ENCODE assay signal across 18 cellular contexts in the genomic region with DNA sequence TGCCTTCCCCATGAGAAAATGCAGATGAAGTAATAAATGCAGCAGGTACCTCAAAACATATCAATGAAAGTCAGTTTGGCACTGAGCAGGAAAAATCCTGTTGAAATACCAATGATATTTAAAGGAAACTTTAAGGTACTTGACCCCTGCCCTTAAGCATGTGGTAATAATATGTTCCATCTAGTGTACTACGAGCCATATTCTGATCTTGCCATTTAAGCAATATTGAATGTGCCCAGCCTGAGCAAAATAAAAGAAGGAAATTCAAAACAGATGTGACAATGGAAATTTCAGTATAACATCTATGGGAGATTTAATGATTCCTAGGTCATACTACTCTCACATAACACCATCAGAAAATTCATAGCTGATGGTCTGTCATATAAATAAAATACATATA.
DNase-seq lines count a peak whose midpoint lies in the region; ATAC-seq and TF ChIP-seq lines count a peak whose summit lies in the region.
"Had no signal": no experiment of that assay in that cellular context is flagged by ENCODE, and none has a peak within 500 bp of the region (broad histone marks: within the 10 kb centered on the region; RNA-seq: fewer than 3 reads in every experiment).

No MANE protein-coding gene starts in this region.

- peak overlapping the region; percentile 11 for H3K4me2 ChIP-seq in GM23248 (ENCODE audit: unreplicated experiment)
- H3K4me2 ChIP-seq in fibroblast of lung (ENCODE audit: extremely low read depth, insufficient read depth, low read length), result no peak overlapping the region

- H3K4me3 ChIP-seq in GM23248, result no peak overlapping the region
- no peak overlapping the region for H3K4me3 ChIP-seq in fibroblast of lung (replicated peaks in 1 of 4; ENCODE audit: control extremely low read depth in 1 of 4, insufficient read depth in 1 of 4, low read depth in 3 of 4, low read length in 4 of 4)
- H3K4me3 ChIP-seq in right lobe of liver, result no peak overlapping the region
- no peak overlapping the region for H3K4me3 ChIP-seq in Caco-2 (ENCODE audit: low read depth, low read length)

- intact Hi-C loops in right lobe of liver (cut with DNase I), result no loop called here
- intact Hi-C loops in Caco-2 (cut with micrococcal nuclease; ENCODE audit: unreplicated experiment), result no loop called here
- intact Hi-C loops in CD14-positive monocyte (cut with micrococcal nuclease), result no loop called here

- no peaks in the 10 kb centered on the region for H3K9me3 ChIP-seq in GM23248 (ENCODE audit: low read depth)
- no peaks in the 10 kb centered on the region for H3K9me3 ChIP-seq in fibroblast of lung (ENCODE audit: control insufficient read depth, insufficient read depth, low read depth, low read length)
- no peaks in the 10 kb centered on the region for H3K9me3 ChIP-seq in right lobe of liver
- H3K9me3 ChIP-seq in Caco-2, result no peaks in the 10 kb centered on the region

- in situ Hi-C loops in GM23248 (cut with MboI), result no loop called here

- H3K9ac ChIP-seq in GM23248, result no peak overlapping the region
- H3K9ac ChIP-seq in fibroblast of lung (ENCODE audit: insufficient read depth, low read length), result no peak overlapping the region

- POLR2A ChIA-PET in Caco-2 (lab: Charles Lee), result no interaction called here

- TF ChIP-seq CTCF in 22Rv1 (IDR thresholded peaks at IDR 0.05) (no peak), fibroblast of lung (conservative IDR thresholded peaks at IDR 0.05 in 1 of 2, IDR thresholded peaks at IDR 0.05 in 1 of 2; ENCODE audit: low read depth in 1 of 2, low read length in 2 of 2) (no peak), right lobe of liver (IDR thresholded peaks at IDR 0.05) (no peak), Caco-2 (IDR thresholded peaks at IDR 0.05; ENCODE audit: insufficient read depth in 1 of 2, low read depth in 1 of 2, low read length in 1 of 2, severe bottlenecking in 1 of 2, unreplicated experiment in 1 of 2) (no peak), CD14-positive monocyte (IDR thresholded peaks at IDR 0.05) (no peak)

- ATAC-seq in right lobe of liver, result peak; percentile 20 to 37 (median 28)
- ATAC-seq: HCT116 had no signal

- H3K27ac Mint-ChIP-seq in Caco-2 (ENCODE audit: unreplicated experiment) (no peak overlapping the region), CD14-positive monocyte (no peak overlapping the region)
- H3K27ac Mint-ChIP-seq: CD4-positive, CD25-positive, alpha-beta regulatory T cell had no signal

- H3K79me2 ChIP-seq in GM23248 (ENCODE audit: insufficient read depth) (0 out of 2 replicates have a peak, but pooled peaks cover 22% of the 10 kb centered on the region), fibroblast of lung (ENCODE audit: control insufficient read depth, insufficient read depth, low read length) (no peaks in the 10 kb centered on the region)

- H3K4me1 Mint-ChIP-seq in Caco-2 (ENCODE audit: low read depth, unreplicated experiment) (no peaks in the 10 kb centered on the region), CD14-positive monocyte (peaks cover 5% of the 10 kb centered on the region)

- H3K36me3 Mint-ChIP-seq in Caco-2 (ENCODE audit: insufficient read depth, unreplicated experiment) (peaks cover 18% of the 10 kb centered on the region), CD14-positive monocyte (peaks cover 25 to 27% of the 10 kb centered on the region in 2 donors)

- CTCF ChIA-PET in Caco-2 (lab: Charles Lee), result no interaction called here

- H3K27me3 ChIP-seq in GM23248 (replicated peaks; ENCODE audit: insufficient read depth) (no peaks in the 10 kb centered on the region), fibroblast of lung (ENCODE audit: control insufficient read depth, insufficient read depth, low read length) (no peaks in the 10 kb centered on the region), right lobe of liver (no peaks in the 10 kb centered on the region), Caco-2 (replicated peaks; ENCODE audit: control insufficient read depth, insufficient read depth, low read length) (no peaks in the 10 kb centered on the region)

- no peak overlapping the region for H2AFZ ChIP-seq in GM23248
- no peak overlapping the region for H2AFZ ChIP-seq in fibroblast of lung (ENCODE audit: low read length)

- H4K20me1 ChIP-seq in GM23248 (ENCODE audit: insufficient read depth), result no peaks in the 10 kb centered on the region
- no peaks in the 10 kb centered on the region for H4K20me1 ChIP-seq in fibroblast of lung (ENCODE audit: control insufficient read depth, extremely low read depth, insufficient read depth, low read length)

- H3K4me1 ChIP-seq in GM23248 (ENCODE audit: insufficient read depth) (peaks cover 28% of the 10 kb centered on the region), fibroblast of lung (ENCODE audit: control insufficient read depth, extremely low read depth, insufficient read depth, low read length) (peaks cover 5% of the 10 kb centered on the region), right lobe of liver (peaks cover 0 to 45% (median 7%) of the 10 kb centered on the region in 4 donors), Caco-2 (no peaks in the 10 kb centered on the region)

- H3K36me3 ChIP-seq in GM23248 (ENCODE audit: low read depth) (0 out of 2 replicates have a peak, but pooled peaks cover 6% of the 10 kb centered on the region), fibroblast of lung (ENCODE audit: control insufficient read depth, insufficient read depth, low read length) (no peaks in the 10 kb centered on the region), right lobe of liver (no peaks in the 10 kb centered on the region), Caco-2 (ENCODE audit: control insufficient read depth, insufficient read depth, low read length) (no peaks in the 10 kb centered on the region; the same call in 1 of the 2 replicates)

- no peaks in the 10 kb centered on the region for H3K9me3 Mint-ChIP-seq in Caco-2 (ENCODE audit: unreplicated experiment)
- peaks cover 2 to 11% (median 7%) of the 10 kb centered on the region in 7 donors for H3K9me3 Mint-ChIP-seq in CD14-positive monocyte

- H3K4me3 Mint-ChIP-seq in Caco-2 (ENCODE audit: unreplicated experiment), result no peak overlapping the region
- no peak overlapping the region for H3K4me3 Mint-ChIP-seq in CD14-positive monocyte
- H3K4me3 Mint-ChIP-seq: CD4-positive, CD25-positive, alpha-beta regulatory T cell had no signal

- H3K27ac ChIP-seq in 22Rv1 (peak overlapping the region; percentile 59), GM23248 (no peak overlapping the region), fibroblast of lung (ENCODE audit: insufficient read depth, low read length) (peak overlapping the region; percentile 34), right lobe of liver (peak overlapping the region; percentile 52 to 88 (median 77))

- WGBS in GM23248 (ENCODE audit: low coverage in 1 of 2, low lambda C conversion rate in 2 of 2, missing lambda C conversion rate in 2 of 2), 2 experiments, result 17 to 24% methylated on average over 1 of the region's 1 CpG
- WGBS in right lobe of liver (ENCODE audit: insufficient coverage, low coverage, low lambda C conversion rate, missing lambda C conversion rate), result 38% methylated on average over 1 of the region's 1 CpG

- peaks cover 16% of the 10 kb centered on the region; the same call in 1 of the 2 replicates for H3F3A ChIP-seq in GM23248 (ENCODE audit: insufficient read depth)

- H3K27me3 Mint-ChIP-seq in Caco-2 (ENCODE audit: insufficient read depth, unreplicated experiment) (no peaks in the 10 kb centered on the region), CD14-positive monocyte (ENCODE audit: low read depth in 3 of 3) (no peaks in the 10 kb centered on the region)
- H3K27me3 Mint-ChIP-seq: CD4-positive, CD25-positive, alpha-beta regulatory T cell had no signal

- TF ChIP-seq POLR2A in right lobe of liver (IDR thresholded peaks at IDR 0.05), result no peak

- H3K9me2 ChIP-seq in GM23248 (ENCODE audit: insufficient read depth), result no peaks in the 10 kb centered on the region

- DNase-seq in GM23248 (no peak), fibroblast of lung (ENCODE audit: low read depth in 2 of 2) (peak in 1 of 2 donors; percentile 20), right lobe of liver (no peak), NCI-H2171 treated with DMSO at 0.1 percent for 48 hours (lab: John Stamatoyannopoulos, UW) (no peak), Caco-2 (no peak), CD14-positive monocyte (ENCODE audit: low spot score) (no peak), cerebellar cortex (ENCODE audit: low spot score) (no peak)
- DNase-seq: Calu3; CD4-positive, CD25-positive, alpha-beta regulatory T cell; DMS79; Kasumi-1; MM.1S; NCI-H1092 treated with DMSO at 0.1 percent for 48 hours; NCI-H446; NCI-H69; SHP77 had no signal

- no TSS peak for BruUV-seq in Caco-2 (replicated peaks; lab: Mats Ljungman, UMichigan)
